Comparison of ENCODE assay signal across 12 cellular contexts in genomic region chr4:123833156-123833555, GRCh38.
DNase-seq lines count a peak whose midpoint lies in the region; ATAC-seq and TF ChIP-seq lines count a peak whose summit lies in the region.
"Had no signal": no experiment of that assay in that cellular context is flagged by ENCODE, and none has a peak within 500 bp of the region (broad histone marks: within the 10 kb centered on the region; RNA-seq: fewer than 3 reads in every experiment).

No MANE protein-coding gene starts in this region.

- H3K27ac ChIP-seq in gastroesophageal sphincter: peak overlapping the region; percentile 43 to 83 (median 80)
- H3K27ac ChIP-seq in CD8-positive, alpha-beta T cell (ENCODE audit: low read depth, low read length): no peak overlapping the region

- intact Hi-C loops in CD8-positive, alpha-beta T cell (cut with DNase I, micrococcal nuclease): no loop called here

- CTCF ChIA-PET in CD8-positive, alpha-beta T cell (lab: Charles Lee): no interaction called here

- H3K9me3 ChIP-seq in adipocyte (ENCODE audit: control insufficient read depth, low read length) (no peaks in the 10 kb centered on the region), gastroesophageal sphincter (no peaks in the 10 kb centered on the region), skeletal muscle satellite cell (replicated peaks; ENCODE audit: low read length) (no peaks in the 10 kb centered on the region)
- H3K9me3 ChIP-seq in CD8-positive, alpha-beta T cell (ENCODE audit: low read length): no peaks in the 10 kb centered on the region

- H3K4me2 ChIP-seq in skeletal muscle satellite cell (ENCODE audit: low read length): peak overlapping the region; percentile 63

- H3K36me3 Mint-ChIP-seq in CD8-positive, alpha-beta T cell: no peaks in the 10 kb centered on the region
- H3K36me3 Mint-ChIP-seq: activated naive CD4-positive, alpha-beta T cell treated with anti-CD3 and anti-CD28 coated beads, Interleukin-2, amount 10 ng/mL, durations not matched to agents 7 days and 5 days had no signal

- DNase-seq in ELR (ENCODE audit: low read depth) (peak; percentile 84), adipocyte (ENCODE audit: low read depth) (no peak), NCI-H510A treated with DMSO at 0.1 percent for 48 hours (lab: John Stamatoyannopoulos, UW) (no peak), left lobe of liver (ENCODE audit: low spot score) (no peak)
- DNase-seq in CD8-positive, alpha-beta T cell: no peak
- DNase-seq in activated CD4-positive, alpha-beta T cell treated with anti-CD3 and anti-CD28 coated beads, Interleukin-2, amount 50 U/mL, for 4 hours: no peak
- DNase-seq: activated naive CD4-positive, alpha-beta T cell treated with anti-CD3 and anti-CD28 coated beads, Interleukin-2, amount 10 ng/mL, durations not matched to agents 7 days and 5 days; C1 segment of cervical spinal cord; NCI-H1092 treated with DMSO at 0.1 percent for 48 hours; NCI-H345 had no signal

- POLR2A ChIA-PET in CD8-positive, alpha-beta T cell (lab: Charles Lee): no interaction called here

- H3K9me3 Mint-ChIP-seq in CD8-positive, alpha-beta T cell: no peaks in the 10 kb centered on the region
- H3K9me3 Mint-ChIP-seq: activated naive CD4-positive, alpha-beta T cell treated with anti-CD3 and anti-CD28 coated beads, Interleukin-2, amount 10 ng/mL, durations not matched to agents 7 days and 5 days had no signal

- WGBS in gastroesophageal sphincter (ENCODE audit: low coverage in 1 of 2), 2 donors: 20 to 31% methylated on average over 2 of the region's 2 CpGs

- H3K4me1 Mint-ChIP-seq in CD8-positive, alpha-beta T cell (ENCODE audit: low read depth): no peaks in the 10 kb centered on the region
- H3K4me1 Mint-ChIP-seq: activated naive CD4-positive, alpha-beta T cell treated with anti-CD3 and anti-CD28 coated beads, Interleukin-2, amount 10 ng/mL, durations not matched to agents 7 days and 5 days had no signal

- H3K4me1 ChIP-seq in adipocyte (ENCODE audit: control insufficient read depth, insufficient read depth, low read length) (peaks cover 26% of the 10 kb centered on the region), gastroesophageal sphincter (peaks cover 7 to 40% (median 8%) of the 10 kb centered on the region in 3 donors), skeletal muscle satellite cell (ENCODE audit: control insufficient read depth, insufficient read depth, low read length) (peaks cover 47% of the 10 kb centered on the region)
- H3K4me1 ChIP-seq in CD8-positive, alpha-beta T cell (ENCODE audit: insufficient read depth, low read length): no peaks in the 10 kb centered on the region

- H3K36me3 ChIP-seq in adipocyte (ENCODE audit: control insufficient read depth, insufficient read depth, low read length, severe bottlenecking) (no peaks in the 10 kb centered on the region), gastroesophageal sphincter (no peaks in the 10 kb centered on the region), skeletal muscle satellite cell (ENCODE audit: insufficient read depth, low read length) (no peaks in the 10 kb centered on the region)
- no peaks in the 10 kb centered on the region for H3K36me3 ChIP-seq in CD8-positive, alpha-beta T cell (ENCODE audit: insufficient read depth, low read length)

- ATAC-seq in gastroesophageal sphincter (no peak), left lobe of liver (no peak)
- ATAC-seq in CD8-positive, alpha-beta T cell: no peak

- TF ChIP-seq POLR2A in gastroesophageal sphincter (IDR thresholded peaks at IDR 0.05): no peak

- H3K27ac Mint-ChIP-seq in CD8-positive, alpha-beta T cell: no peak overlapping the region
- H3K27ac Mint-ChIP-seq: activated naive CD4-positive, alpha-beta T cell treated with anti-CD3 and anti-CD28 coated beads, Interleukin-2, amount 10 ng/mL, durations not matched to agents 7 days and 5 days had no signal

- H3K27me3 Mint-ChIP-seq in CD8-positive, alpha-beta T cell (ENCODE audit: low read depth): no peaks in the 10 kb centered on the region
- H3K27me3 Mint-ChIP-seq: activated naive CD4-positive, alpha-beta T cell treated with anti-CD3 and anti-CD28 coated beads, Interleukin-2, amount 10 ng/mL, durations not matched to agents 7 days and 5 days had no signal

- H3K9ac ChIP-seq in adipocyte (ENCODE audit: low read length) (peak overlapping the region; percentile 35), skeletal muscle satellite cell (ENCODE audit: low read depth, low read length) (peak overlapping the region; percentile 75)

- no peak for TF ChIP-seq CTCF in gastroesophageal sphincter (IDR thresholded peaks at IDR 0.05)
- TF ChIP-seq CTCF in CD8-positive, alpha-beta T cell (IDR thresholded peaks at IDR 0.05): no peak

- H3K4me3 Mint-ChIP-seq in CD8-positive, alpha-beta T cell: no peak overlapping the region
- H3K4me3 Mint-ChIP-seq: activated naive CD4-positive, alpha-beta T cell treated with anti-CD3 and anti-CD28 coated beads, Interleukin-2, amount 10 ng/mL, durations not matched to agents 7 days and 5 days had no signal

- H3K27me3 ChIP-seq in adipocyte (replicated peaks; ENCODE audit: control insufficient read depth, insufficient read depth, low read length): no peaks in the 10 kb centered on the region
- H3K27me3 ChIP-seq in gastroesophageal sphincter: no peaks in the 10 kb centered on the region
- no peaks in the 10 kb centered on the region for H3K27me3 ChIP-seq in skeletal muscle satellite cell (ENCODE audit: control insufficient read depth, insufficient read depth, low read length)
- H3K27me3 ChIP-seq in CD8-positive, alpha-beta T cell (ENCODE audit: insufficient read depth, low read length): no peaks in the 10 kb centered on the region

- H3K4me3 ChIP-seq in adipocyte (ENCODE audit: low read length) (no peak overlapping the region), gastroesophageal sphincter (no peak overlapping the region), skeletal muscle satellite cell (ENCODE audit: low read length) (no peak overlapping the region)
- no peak overlapping the region for H3K4me3 ChIP-seq in CD8-positive, alpha-beta T cell (ENCODE audit: low read depth, low read length)

- TF ChIP-seq EP300 in gastroesophageal sphincter (IDR thresholded peaks at IDR 0.05): no peak
